ENCODE assay signal across 13 cellular contexts in genomic region chr6:15433517-15433874, GRCh38.
DNase-seq lines count a peak whose midpoint lies in the region; ATAC-seq and TF ChIP-seq lines count a peak whose summit lies in the region.
"Had no signal": no experiment of that assay in that cellular context is flagged by ENCODE, and none has a peak within 500 bp of the region (broad histone marks: within the 10 kb centered on the region; RNA-seq: fewer than 3 reads in every experiment).

No MANE protein-coding gene starts in this region.

- no peak overlapping the region for H2AK5ac ChIP-seq in mesendoderm (ENCODE audit: low read length)

- H3K4me3 Mint-ChIP-seq in CD8-positive, alpha-beta memory T cell: peak overlapping the region in 6 of 7 donors; percentile 54 to 80 (median 60)
- peak overlapping the region; percentile 71 for H3K4me3 Mint-ChIP-seq in activated T-helper 17 cell treated with anti-CD3 and anti-CD28 coated beads, Interleukin-2, amount 50 U/mL, for 72 hours

- H2BK5ac ChIP-seq in mesendoderm (ENCODE audit: low read length): peak overlapping the region; percentile 79

- peak overlapping the region; percentile 27 for H2BK15ac ChIP-seq in mesendoderm (replicated peaks; ENCODE audit: low read depth)

- no peak for TF ChIP-seq CTCF in C4-2B (conservative IDR thresholded peaks at IDR 0.05)

- no peak overlapping the region for H3K4me3 ChIP-seq in CD8-positive, alpha-beta memory T cell (ENCODE audit: low read length)
- H3K4me3 ChIP-seq in mesendoderm (ENCODE audit: low read length): no peak overlapping the region
- H3K4me3 ChIP-seq: uterus had no signal

- ATAC-seq in activated T-helper 17 cell treated with anti-CD3 and anti-CD28 coated beads, Interleukin-2, amount 50 U/mL, for 72 hours (replicated peaks): no peak
- ATAC-seq in GM19455 (IDR thresholded peaks at IDR 0.05; ENCODE audit: unreplicated experiment): no peak

- no CpG with 5 or more reads among the region's 2 CpGs for WGBS in mesendoderm (ENCODE audit: extremely low coverage, insufficient coverage, low lambda C conversion rate)

- no peak overlapping the region for H4K5ac ChIP-seq in mesendoderm (ENCODE audit: low read length)

- H3K9ac ChIP-seq in mesendoderm (ENCODE audit: low read length): no peak overlapping the region
- H3K9ac ChIP-seq: parathyroid adenoma had no signal

- H3K79me1 ChIP-seq in mesendoderm (ENCODE audit: low read length): peaks cover 21% of the 10 kb centered on the region

- H3K23ac ChIP-seq in mesendoderm (ENCODE audit: low read length): no peak overlapping the region

- H3K9me3 Mint-ChIP-seq in CD8-positive, alpha-beta memory T cell: peaks cover 0 to 3% (median 0%) of the 10 kb centered on the region in 5 donors
- H3K9me3 Mint-ChIP-seq in activated T-helper 17 cell treated with anti-CD3 and anti-CD28 coated beads, Interleukin-2, amount 50 U/mL, for 72 hours: no peaks in the 10 kb centered on the region

- POLR2A ChIA-PET in CD8-positive, alpha-beta memory T cell (lab: Charles Lee): no interaction called here

- H3K27me3 ChIP-seq in CD8-positive, alpha-beta memory T cell (ENCODE audit: insufficient read depth, low read length, poor library complexity, severe bottlenecking): no peaks in the 10 kb centered on the region
- no peaks in the 10 kb centered on the region for H3K27me3 ChIP-seq in mesendoderm (ENCODE audit: insufficient read depth, low read length, poor library complexity)
- H3K27me3 ChIP-seq: uterus had no signal

- peak overlapping the region; percentile 71 for H3K56ac ChIP-seq in mesendoderm (ENCODE audit: low read length)

- no peak overlapping the region for H4K8ac ChIP-seq in mesendoderm (ENCODE audit: low read depth, low read length)

- no peak overlapping the region for H2BK120ac ChIP-seq in mesendoderm (ENCODE audit: low read depth, low read length)

- H3K27me3 Mint-ChIP-seq in CD8-positive, alpha-beta memory T cell: no peaks in the 10 kb centered on the region
- no peaks in the 10 kb centered on the region for H3K27me3 Mint-ChIP-seq in activated T-helper 17 cell treated with anti-CD3 and anti-CD28 coated beads, Interleukin-2, amount 50 U/mL, for 72 hours

- H3K4ac ChIP-seq in mesendoderm (ENCODE audit: low read depth, low read length): no peak overlapping the region

- no peak overlapping the region for H3K4me2 ChIP-seq in mesendoderm (ENCODE audit: low read length)

- CTCF ChIA-PET in CD8-positive, alpha-beta memory T cell (lab: Charles Lee): no interaction called here

- H3K36me3 ChIP-seq in CD8-positive, alpha-beta memory T cell (ENCODE audit: insufficient read depth, low read length): no peaks in the 10 kb centered on the region
- H3K36me3 ChIP-seq in mesendoderm (ENCODE audit: control insufficient read depth, insufficient read depth, low read length): no peaks in the 10 kb centered on the region
- H3K36me3 ChIP-seq: uterus had no signal

- H3K4me1 Mint-ChIP-seq in CD8-positive, alpha-beta memory T cell: peaks cover 85 to 96% (median 94%) of the 10 kb centered on the region in 3 donors
- H3K4me1 Mint-ChIP-seq in activated T-helper 17 cell treated with anti-CD3 and anti-CD28 coated beads, Interleukin-2, amount 50 U/mL, for 72 hours: peaks cover 75% of the 10 kb centered on the region

- H3K27ac ChIP-seq in C4-2B: peak overlapping the region; percentile 55; the same call in 1 of the 2 replicates
- H3K27ac ChIP-seq in CD8-positive, alpha-beta memory T cell (ENCODE audit: low read depth, low read length): no peak overlapping the region
- peak overlapping the region; percentile 47 for H3K27ac ChIP-seq in mesendoderm (ENCODE audit: low read depth, low read length)
- H3K27ac ChIP-seq: parathyroid adenoma, uterus had no signal

- peak overlapping the region; percentile 85 for H3K18ac ChIP-seq in mesendoderm (ENCODE audit: low read length)

- no peaks in the 10 kb centered on the region for H3K36me3 Mint-ChIP-seq in CD8-positive, alpha-beta memory T cell
- H3K36me3 Mint-ChIP-seq in activated T-helper 17 cell treated with anti-CD3 and anti-CD28 coated beads, Interleukin-2, amount 50 U/mL, for 72 hours (ENCODE audit: low read depth): peaks cover 74% of the 10 kb centered on the region

- H3K9me3 ChIP-seq in CD8-positive, alpha-beta memory T cell (ENCODE audit: low read length): no peaks in the 10 kb centered on the region
- H3K9me3 ChIP-seq: uterus had no signal

- DNase-seq in CD8-positive, alpha-beta memory T cell: no peak
- DNase-seq in mesendoderm (no peak), SIG-M5 treated with dmso at 0.1 percent for 504 hours (lab: John Stamatoyannopoulos, UW; ENCODE audit: unreplicated experiment) (no peak)
- no peak for DNase-seq in stimulated activated CD4-positive, alpha-beta T cell treated with anti-CD3 and anti-CD28 coated beads, Interleukin-4, amount 100 ng/mL, for 4 hours
- DNase-seq: amniotic stem cell, KG1, NCI-H1436, SIG-M5, uterus had no signal

- peak overlapping the region in 5 of 8 donors; percentile 38 to 71 (median 50) for H3K27ac Mint-ChIP-seq in CD8-positive, alpha-beta memory T cell
- H3K27ac Mint-ChIP-seq in activated T-helper 17 cell treated with anti-CD3 and anti-CD28 coated beads, Interleukin-2, amount 50 U/mL, for 72 hours: peak overlapping the region; percentile 91

- peaks cover 40% of the 10 kb centered on the region for H3K4me1 ChIP-seq in CD8-positive, alpha-beta memory T cell (ENCODE audit: insufficient read depth, low read length)
- peaks cover 52% of the 10 kb centered on the region for H3K4me1 ChIP-seq in mesendoderm (ENCODE audit: control insufficient read depth, low read depth, low read length)

- H3K79me2 ChIP-seq in mesendoderm (ENCODE audit: control insufficient read depth, insufficient read depth, low read length): peaks cover 73% of the 10 kb centered on the region
